Comparison of ENCODE assay signal across 9 cellular contexts in the genomic region with DNA sequence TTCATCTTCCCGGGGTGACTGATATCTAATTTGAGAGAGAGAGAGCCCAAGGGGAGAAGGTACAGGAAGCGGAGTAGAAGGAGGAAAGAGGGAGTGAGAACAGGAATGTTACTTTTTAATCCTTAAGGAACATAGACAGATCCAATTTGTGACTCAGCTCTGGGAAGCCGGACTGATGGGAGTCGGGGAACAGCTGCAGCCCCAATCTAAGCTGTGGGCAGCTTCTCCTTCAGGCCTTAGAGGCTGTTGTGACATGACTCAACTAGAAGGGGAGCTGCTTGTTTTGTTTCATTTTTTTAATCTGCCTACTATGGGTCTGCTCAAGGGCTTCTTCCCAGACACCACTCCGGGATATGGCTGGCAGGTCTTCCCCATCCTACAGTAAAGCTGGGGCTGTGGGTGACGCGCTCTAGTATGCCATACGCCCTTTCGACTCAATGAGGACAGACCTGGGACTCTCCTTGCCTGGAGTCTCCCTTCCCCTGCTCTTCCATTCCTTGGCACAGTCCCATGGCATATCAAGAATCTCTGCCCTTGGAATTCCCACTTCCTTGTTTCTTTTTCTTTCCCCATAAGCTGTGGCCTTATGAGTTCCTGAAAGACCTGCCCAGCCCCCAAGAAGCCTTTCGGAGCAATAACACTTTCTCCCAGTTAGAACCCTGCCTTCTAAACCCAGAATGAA.
DNase-seq lines count a peak whose midpoint lies in the region; ATAC-seq and TF ChIP-seq lines count a peak whose summit lies in the region.
"Had no signal": no experiment of that assay in that cellular context is flagged by ENCODE, and none has a peak within 500 bp of the region (broad histone marks: within the 10 kb centered on the region; RNA-seq: fewer than 3 reads in every experiment).

No MANE protein-coding gene starts in this region.

- H3K27me3 Mint-ChIP-seq in endodermal cell (ENCODE audit: insufficient read depth), result no peaks in the 10 kb centered on the region

- H3K4me1 ChIP-seq in MM.1S (ENCODE audit: low read length) (0 out of 2 replicates have a peak, but pooled peaks cover 5% of the 10 kb centered on the region), endodermal cell (ENCODE audit: control insufficient read depth, insufficient read depth, low read length) (peaks cover 41% of the 10 kb centered on the region), tibial nerve (peaks cover 0 to 83% (median 42%) of the 10 kb centered on the region in 4 donors)

- H3K4me3 ChIP-seq in MM.1S (ENCODE audit: low read length) (no peak overlapping the region), endodermal cell (ENCODE audit: low read length) (peak overlapping the region; percentile 99), tibial nerve (peak overlapping the region in 1 of 4 donors; percentile 64)

- no peak for TF ChIP-seq POLR2A in tibial nerve (IDR thresholded peaks at IDR 0.05)

- TF ChIP-seq CTCF in MM.1S (IDR thresholded peaks at IDR 0.05; ENCODE audit: low read length) (no peak), endodermal cell (conservative IDR thresholded peaks at IDR 0.05) (no peak), tibial nerve (IDR thresholded peaks at IDR 0.05) (no peak)

- no peak overlapping the region for H2AFZ ChIP-seq in MM.1S (ENCODE audit: low read length)

- H3K9me2 ChIP-seq in MM.1S (replicated peaks; ENCODE audit: insufficient read depth, low read length), result no peaks in the 10 kb centered on the region

- peak overlapping the region; percentile 28 for H3K27ac Mint-ChIP-seq in endodermal cell
- H3K27ac Mint-ChIP-seq: activated naive CD8-positive, alpha-beta T cell treated with anti-CD3 and anti-CD28 coated beads, Interleukin-2, amount 50 U/mL, for 24 hours had no signal

- H3K4me3 Mint-ChIP-seq in endodermal cell, result no peak overlapping the region
- H3K4me3 Mint-ChIP-seq: activated naive CD8-positive, alpha-beta T cell treated with anti-CD3 and anti-CD28 coated beads, Interleukin-2, amount 50 U/mL, for 24 hours had no signal

- 88 to 94% methylated on average over 5 to 10 of the region's 10 CpGs for WGBS in endodermal cell (ENCODE audit: insufficient coverage in 1 of 2, insufficient read length in 1 of 2), 2 experiments
- WGBS in tibial nerve, 2 donors, result 52 to 56% methylated on average over 10 of the region's 10 CpGs

- H3K9me3 Mint-ChIP-seq in endodermal cell, result no peaks in the 10 kb centered on the region
- H3K9me3 Mint-ChIP-seq: activated naive CD8-positive, alpha-beta T cell treated with anti-CD3 and anti-CD28 coated beads, Interleukin-2, amount 50 U/mL, for 24 hours had no signal

- 0 out of 2 replicates have a peak overlapping the region, but pooled peaks have one; percentile 92 for H3K4me2 ChIP-seq in MM.1S (ENCODE audit: low read depth, low read length)

- H3K4me1 Mint-ChIP-seq in endodermal cell, result peaks cover 74% of the 10 kb centered on the region

- ATAC-seq in GM21526 (IDR thresholded peaks at IDR 0.05; ENCODE audit: low FRiP score, unreplicated experiment), result no peak
- no peak for ATAC-seq in HG03139 (IDR thresholded peaks at IDR 0.05; ENCODE audit: unreplicated experiment)
- ATAC-seq: activated naive CD8-positive, alpha-beta T cell treated with anti-CD3 and anti-CD28 coated beads, Interleukin-2, amount 50 U/mL, for 24 hours had no signal

- peaks cover 73% of the 10 kb centered on the region for H3K79me2 ChIP-seq in MM.1S (ENCODE audit: low read length)

- peaks cover 2% of the 10 kb centered on the region for H3K36me3 Mint-ChIP-seq in endodermal cell (ENCODE audit: low read depth)

- no peak overlapping the region for H3K27ac ChIP-seq in MM.1S (ENCODE audit: low read length)
- no peak overlapping the region for H3K27ac ChIP-seq in endodermal cell (ENCODE audit: low read depth, low read length)
- H3K27ac ChIP-seq in tibial nerve, result peak overlapping the region; percentile 49 to 95 (median 82)

- H3K9ac ChIP-seq in MM.1S (ENCODE audit: low read length), result no peak overlapping the region
- no peak overlapping the region for H3K9ac ChIP-seq in endodermal cell (ENCODE audit: extremely low read depth, low read length, poor library complexity, severe bottlenecking)

- H4K20me1 ChIP-seq in MM.1S (ENCODE audit: insufficient read depth, low read length), result no peaks in the 10 kb centered on the region

- DNase-seq in MM.1S (no peak), endodermal cell (no peak), mucosa of gallbladder (ENCODE audit: low spot score) (peak; percentile 49), tibial nerve (ENCODE audit: low spot score in 2 of 2) (peak in 1 of 2 donors; percentile 30), NCI-H774 (lab: John Stamatoyannopoulos, UW) (no peak)
- no peak for DNase-seq in activated CD8-positive, alpha-beta memory T cell treated with anti-CD3 and anti-CD28 coated beads, Interleukin-2, amount 50 U/mL, for 48 hours
- DNase-seq: activated naive CD8-positive, alpha-beta T cell treated with anti-CD3 and anti-CD28 coated beads, Interleukin-2, amount 50 U/mL, for 24 hours had no signal

- H3K9me3 ChIP-seq in MM.1S (replicated peaks; ENCODE audit: insufficient read depth, low read length), result no peaks in the 10 kb centered on the region
- no peaks in the 10 kb centered on the region for H3K9me3 ChIP-seq in endodermal cell (ENCODE audit: control insufficient read depth, low read length)
- no peaks in the 10 kb centered on the region for H3K9me3 ChIP-seq in tibial nerve

- no peaks in the 10 kb centered on the region for H3K27me3 ChIP-seq in MM.1S (replicated peaks; ENCODE audit: insufficient read depth, low read length)
- no peaks in the 10 kb centered on the region for H3K27me3 ChIP-seq in endodermal cell (ENCODE audit: control insufficient read depth, insufficient read depth, low read length, poor library complexity, severe bottlenecking)
- no peaks in the 10 kb centered on the region for H3K27me3 ChIP-seq in tibial nerve

- no peaks in the 10 kb centered on the region for H3F3A ChIP-seq in MM.1S (ENCODE audit: insufficient read depth, low read length)

- H3K36me3 ChIP-seq in MM.1S (replicated peaks; ENCODE audit: insufficient read depth, low read length) (no peaks in the 10 kb centered on the region), endodermal cell (ENCODE audit: control insufficient read depth, insufficient read depth, low read length) (peaks cover 42% of the 10 kb centered on the region), tibial nerve (peaks cover 0 to 4% (median 0%) of the 10 kb centered on the region in 3 donors)

- no peak for TF ChIP-seq EP300 in tibial nerve (IDR thresholded peaks at IDR 0.05)

Comparison
In these comparisons a context has a peak if more than half of its experiments do, and no peak if none do; other contexts are left out.
1. H3K27ac ChIP-seq: peak in tibial nerve (4 of 4); none in MM.1S (single experiment) and endodermal cell (single experiment).